8 cellular contexts compared by ENCODE assay signal in the genomic region with DNA sequence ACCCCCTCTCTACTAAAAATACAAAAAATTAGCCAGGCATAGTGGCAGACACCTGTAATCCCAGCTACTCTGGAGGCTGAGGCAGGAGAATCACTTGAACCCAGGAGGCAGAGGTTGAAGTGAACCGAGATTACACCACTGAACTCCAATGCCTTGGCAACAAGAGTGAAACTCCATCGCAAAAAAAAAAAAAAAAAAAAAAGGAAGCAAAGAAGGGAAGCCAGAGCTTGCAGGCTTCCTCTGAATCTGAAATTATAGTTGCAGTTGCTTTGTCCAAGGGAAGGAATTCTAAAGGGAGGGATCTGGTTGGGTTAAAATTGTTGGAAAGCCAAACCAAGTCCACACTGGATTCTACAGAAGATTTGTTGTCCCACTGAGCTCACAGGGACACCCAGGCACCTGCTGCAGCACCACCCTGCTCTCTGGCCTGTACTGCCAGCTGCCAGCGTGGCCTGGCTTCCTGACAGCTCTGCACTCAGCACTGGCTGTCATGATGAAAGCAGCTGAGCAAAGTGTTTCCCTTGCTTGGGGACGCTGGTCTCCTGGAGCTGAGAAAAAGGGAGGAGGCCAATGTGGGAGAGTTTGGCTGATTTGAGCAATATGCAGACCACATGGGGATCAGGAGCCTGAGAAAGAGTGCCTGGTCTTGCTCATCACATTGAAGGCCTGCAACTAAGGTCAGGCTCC.
DNase-seq lines count a peak whose midpoint lies in the region; ATAC-seq and TF ChIP-seq lines count a peak whose summit lies in the region.

No MANE protein-coding gene starts in this region.

- H3K27ac ChIP-seq in thyroid gland (peak overlapping the region; percentile 51 to 75 (median 68)), foreskin keratinocyte (no peak overlapping the region)

- intact Hi-C loops in thyroid gland (cut with DNase I): no loop called here
- intact Hi-C loops in activated CD4-positive, alpha-beta T cell treated with anti-CD3 and anti-CD28 coated beads for 36 hours (cut with DNase I, micrococcal nuclease): no loop called here

- no peaks in the 10 kb centered on the region for H3K9me3 ChIP-seq in thyroid gland

- POLR2A ChIA-PET in activated CD4-positive, alpha-beta T cell treated with anti-CD3 and anti-CD28 coated beads for 36 hours (lab: Charles Lee): interaction anchor here (0.5 kb wide), 1 partner anchor 26 kb away, joined by 3 read pairs; no protein-coding TSS in a partner anchor

- no peak overlapping the region for H3K4me3 ChIP-seq in thyroid gland (replicated peaks in 1 of 3)

- no peaks in the 10 kb centered on the region for H3K36me3 ChIP-seq in thyroid gland

- no peak for ATAC-seq in activated CD4-positive, alpha-beta T cell treated with anti-CD3 and anti-CD28 coated beads for 36 hours
- ATAC-seq in foreskin keratinocyte: no peak

- no peaks in the 10 kb centered on the region for H3K4me1 Mint-ChIP-seq in activated CD4-positive, alpha-beta T cell treated with anti-CD3 and anti-CD28 coated beads for 36 hours

- H3K4me3 Mint-ChIP-seq in activated CD4-positive, alpha-beta T cell treated with anti-CD3 and anti-CD28 coated beads for 36 hours: no peak overlapping the region

- WGBS in thyroid gland, 2 donors: 14 to 19% methylated on average over 4 of the region's 4 CpGs

- H3K4me1 ChIP-seq in thyroid gland: peaks cover 15% of the 10 kb centered on the region in 2 donors
- H3K4me1 ChIP-seq in foreskin keratinocyte: peaks cover 10% of the 10 kb centered on the region

- DNase-seq in NCI-H345 (lab: John Stamatoyannopoulos, UW) (peak; percentile 66), NCI-H345 treated with DMSO at 0.1 percent for 48 hours (lab: John Stamatoyannopoulos, UW; ENCODE audit: unreplicated experiment) (no peak), NOMO-1 treated with DMSO at 0.1 percent for 48 hours (lab: John Stamatoyannopoulos, UW; ENCODE audit: unreplicated experiment) (peak; percentile 83), inferior parietal cortex (ENCODE audit: extremely low spot score) (peak; percentile 52), thyroid gland (peak; percentile 84 to 89), foreskin keratinocyte (no peak)
- no peak for DNase-seq in activated CD8-positive, alpha-beta memory T cell treated with anti-CD3 and anti-CD28 coated beads for 24 hours
- DNase-seq in activated CD4-positive, alpha-beta T cell treated with anti-CD3 and anti-CD28 coated beads for 36 hours: no peak

- no peak for TF ChIP-seq CTCF in thyroid gland (IDR thresholded peaks at IDR 0.05)
- no peak for TF ChIP-seq CTCF in foreskin keratinocyte (conservative IDR thresholded peaks at IDR 0.05)

- TF ChIP-seq POLR2A in thyroid gland (IDR thresholded peaks at IDR 0.05): no peak

- peaks cover 10% of the 10 kb centered on the region for H3K9me3 Mint-ChIP-seq in activated CD4-positive, alpha-beta T cell treated with anti-CD3 and anti-CD28 coated beads for 36 hours (ENCODE audit: low read depth)

- no peaks in the 10 kb centered on the region for H3K36me3 Mint-ChIP-seq in activated CD4-positive, alpha-beta T cell treated with anti-CD3 and anti-CD28 coated beads for 36 hours (ENCODE audit: low read depth)

- CTCF ChIA-PET in activated CD4-positive, alpha-beta T cell treated with anti-CD3 and anti-CD28 coated beads for 36 hours (lab: Charles Lee): interaction anchor here (0.6 to 1.1 kb wide), 2 partner anchors 267 to 670 kb away, joined by 4 read pairs; no protein-coding TSS in a partner anchor

- H3K27ac Mint-ChIP-seq in activated CD4-positive, alpha-beta T cell treated with anti-CD3 and anti-CD28 coated beads for 36 hours: no peak overlapping the region

- no peaks in the 10 kb centered on the region for H3K27me3 Mint-ChIP-seq in activated CD4-positive, alpha-beta T cell treated with anti-CD3 and anti-CD28 coated beads for 36 hours

- H3K27me3 ChIP-seq in thyroid gland (no peaks in the 10 kb centered on the region), foreskin keratinocyte (peaks cover 2% of the 10 kb centered on the region)

Comparison
In these comparisons a context has a peak if more than half of its experiments do, and no peak if none do; other contexts are left out.
1. DNase-seq: peak in NCI-H345 (single experiment), NOMO-1 treated with DMSO at 0.1 percent for 48 hours (single experiment), inferior parietal cortex (single experiment) and thyroid gland (2 of 2); none in NCI-H345 treated with DMSO at 0.1 percent for 48 hours (single experiment), activated CD8-positive, alpha-beta memory T cell treated with anti-CD3 and anti-CD28 coated beads for 24 hours (single experiment), activated CD4-positive, alpha-beta T cell treated with anti-CD3 and anti-CD28 coated beads for 36 hours (single experiment) and foreskin keratinocyte (0 of 2).